Comparison of ENCODE assay signal across 8 cellular contexts in the genomic region with DNA sequence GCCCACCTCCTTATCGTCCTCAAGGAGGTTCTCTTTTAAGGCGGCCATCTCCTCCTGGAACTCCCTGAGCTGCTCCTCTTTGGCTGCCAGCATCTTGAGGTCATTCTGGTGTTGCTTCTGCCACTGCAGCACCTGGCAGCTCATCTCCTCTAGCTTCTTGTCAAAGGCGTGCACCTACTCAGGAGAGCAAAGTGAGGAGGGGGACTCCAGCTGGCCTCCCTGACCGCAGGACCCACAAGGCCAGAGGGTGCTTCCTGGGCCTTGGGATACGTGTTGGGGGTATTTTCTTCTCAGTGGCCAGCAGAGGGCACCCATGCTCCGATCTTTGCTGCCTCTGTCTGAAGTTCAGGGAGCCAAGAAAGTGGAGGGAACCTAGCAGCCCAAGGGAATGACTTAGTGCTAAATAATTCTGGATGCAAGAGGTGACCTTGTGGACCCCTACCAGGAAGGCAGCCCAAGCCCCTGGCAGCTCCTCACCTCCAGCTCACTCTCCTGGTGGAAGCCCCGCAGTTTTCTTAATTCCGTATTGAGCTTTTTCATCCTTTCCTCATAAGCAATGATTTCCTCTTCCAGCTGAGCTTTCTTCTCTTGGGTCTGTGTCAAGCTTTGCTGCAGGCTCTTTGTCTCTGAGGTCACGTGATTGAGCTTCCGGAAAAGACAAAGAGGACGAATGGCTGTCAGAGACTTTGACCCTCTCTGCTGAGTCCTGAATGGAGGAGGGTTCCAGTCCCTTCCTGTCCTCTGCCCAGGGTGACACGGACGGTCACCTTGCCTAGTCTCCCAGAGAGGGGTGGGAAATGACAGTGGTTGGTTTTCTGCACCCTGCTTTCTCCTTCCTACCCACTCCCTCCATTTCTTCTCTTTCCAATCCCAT. TPM values are rescaled to one million over a fixed set of nuclear protein-coding genes. Genes with fewer than 3 reads are reported as not detected.
DNase-seq lines count a peak whose midpoint lies in the region; ATAC-seq lines count a peak whose summit lies in the region.

No MANE protein-coding gene starts in this region.

- no peaks in the 10 kb centered on the region for H3K79me1 ChIP-seq in mesenchymal stem cell (replicated peaks; ENCODE audit: low read length, poor library complexity, severe bottlenecking)

- no peaks in the 10 kb centered on the region for H3K36me3 ChIP-seq in effector memory CD4-positive, alpha-beta T cell (ENCODE audit: control insufficient read depth, insufficient read depth, low read length)
- H3K36me3 ChIP-seq in mesenchymal stem cell (ENCODE audit: control insufficient read depth in 1 of 2, insufficient read depth in 2 of 2, low read depth in 1 of 2, low read length in 2 of 2): no peaks in the 10 kb centered on the region

- H3K27ac Mint-ChIP-seq in activated CD4-positive, alpha-beta memory T cell treated with anti-CD3 and anti-CD28 coated beads, Interleukin-2, amount 10 ng/mL, durations not matched to agents 7 days and 5 days: no peak overlapping the region

- H3K14ac ChIP-seq in mesenchymal stem cell (ENCODE audit: low read length in 2 of 2): no peak overlapping the region

- ATAC-seq in HG03280 (IDR thresholded peaks at IDR 0.05; ENCODE audit: unreplicated experiment) (peak; percentile 75), HG03520 (IDR thresholded peaks at IDR 0.05; ENCODE audit: unreplicated experiment) (no peak)

- H3K9me3 ChIP-seq in effector memory CD4-positive, alpha-beta T cell (ENCODE audit: control insufficient read depth, low read length): no peaks in the 10 kb centered on the region
- H3K9me3 ChIP-seq in mesenchymal stem cell (ENCODE audit: control insufficient read depth, low read length): no peaks in the 10 kb centered on the region

- no peak overlapping the region for H2BK5ac ChIP-seq in mesenchymal stem cell (ENCODE audit: low read depth, low read length, poor library complexity, severe bottlenecking)

- H2BK12ac ChIP-seq in mesenchymal stem cell (ENCODE audit: low read length in 2 of 2): no peak overlapping the region

- no peak overlapping the region for H3K27ac ChIP-seq in effector memory CD4-positive, alpha-beta T cell (ENCODE audit: insufficient read depth, low read length, poor library complexity, severe bottlenecking)
- no peak overlapping the region for H3K27ac ChIP-seq in mesenchymal stem cell (ENCODE audit: low read length, poor library complexity, severe bottlenecking)

- H4K91ac ChIP-seq in mesenchymal stem cell (ENCODE audit: low read length): no peak overlapping the region

- H3K18ac ChIP-seq in mesenchymal stem cell (ENCODE audit: low read depth in 1 of 2, low read length in 2 of 2): peak overlapping the region in 1 of 2 experiments; percentile 18

- peaks cover 4% of the 10 kb centered on the region for H3K27me3 Mint-ChIP-seq in activated CD4-positive, alpha-beta memory T cell treated with anti-CD3 and anti-CD28 coated beads, Interleukin-2, amount 10 ng/mL, durations not matched to agents 7 days and 5 days

- H2BK120ac ChIP-seq in mesenchymal stem cell (ENCODE audit: low read depth, low read length): no peak overlapping the region

- H3K4me3 Mint-ChIP-seq in activated CD4-positive, alpha-beta memory T cell treated with anti-CD3 and anti-CD28 coated beads, Interleukin-2, amount 10 ng/mL, durations not matched to agents 7 days and 5 days: no peak overlapping the region

- no peak overlapping the region for H2BK15ac ChIP-seq in mesenchymal stem cell (ENCODE audit: low read depth, poor library complexity, severe bottlenecking)

- H3K36me3 Mint-ChIP-seq in activated CD4-positive, alpha-beta memory T cell treated with anti-CD3 and anti-CD28 coated beads, Interleukin-2, amount 10 ng/mL, durations not matched to agents 7 days and 5 days (ENCODE audit: low read depth): no peaks in the 10 kb centered on the region

- H3K9me3 Mint-ChIP-seq in activated CD4-positive, alpha-beta memory T cell treated with anti-CD3 and anti-CD28 coated beads, Interleukin-2, amount 10 ng/mL, durations not matched to agents 7 days and 5 days: no peaks in the 10 kb centered on the region

- H3K27me3 ChIP-seq in effector memory CD4-positive, alpha-beta T cell (replicated peaks; ENCODE audit: control insufficient read depth, insufficient read depth, low read length, poor library complexity, severe bottlenecking): no peaks in the 10 kb centered on the region
- H3K27me3 ChIP-seq in mesenchymal stem cell (ENCODE audit: control insufficient read depth in 1 of 2, insufficient read depth in 1 of 2, low read length in 2 of 2): peaks cover 3% of the 10 kb centered on the region in 2 experiments

- no peak overlapping the region for H4K8ac ChIP-seq in mesenchymal stem cell (ENCODE audit: low read length)

- peak overlapping the region in 1 of 2 experiments; percentile 26 for H3K23ac ChIP-seq in mesenchymal stem cell (ENCODE audit: low read length in 2 of 2)

- peak; percentile 48 for DNase-seq in GM04504 (ENCODE audit: low read depth)
- peak; percentile 58 for DNase-seq in NCI-H69 (lab: John Stamatoyannopoulos, UW)
- DNase-seq in activated CD4-positive, alpha-beta memory T cell treated with anti-CD3 and anti-CD28 coated beads, Interleukin-2, amount 10 ng/mL, durations not matched to agents 7 days and 5 days: peak; percentile 68
- peak in 2 of 3 donors; percentile 9 to 39 for DNase-seq in effector memory CD4-positive, alpha-beta T cell
- DNase-seq in mesenchymal stem cell: peak; percentile 72
- DNase-seq in stimulated activated CD8-positive, alpha-beta memory T cell treated with anti-CD3 and anti-CD28 coated beads, Interleukin-15, amount 100 ng/mL, for 48 hours (ENCODE audit: low read depth in 2 of 2): peak; percentile 14 to 34

- no peaks in the 10 kb centered on the region for H3K4me1 Mint-ChIP-seq in activated CD4-positive, alpha-beta memory T cell treated with anti-CD3 and anti-CD28 coated beads, Interleukin-2, amount 10 ng/mL, durations not matched to agents 7 days and 5 days

- POLR2A ChIA-PET in activated CD4-positive, alpha-beta memory T cell treated with anti-CD3 and anti-CD28 coated beads, Interleukin-2, amount 10 ng/mL, durations not matched to agents 7 days and 5 days (lab: Charles Lee): no interaction called here

- no peak overlapping the region for H3K4ac ChIP-seq in mesenchymal stem cell (ENCODE audit: low read depth in 1 of 2, low read length in 2 of 2)

- H3K4me1 ChIP-seq in effector memory CD4-positive, alpha-beta T cell (ENCODE audit: control insufficient read depth, insufficient read depth, low read length, poor library complexity, severe bottlenecking): no peaks in the 10 kb centered on the region
- peaks cover 2% of the 10 kb centered on the region for H3K4me1 ChIP-seq in mesenchymal stem cell (ENCODE audit: control insufficient read depth, insufficient read depth, low read depth, low read length)

- H2AFZ ChIP-seq in mesenchymal stem cell (ENCODE audit: low read depth, low read length): no peak overlapping the region

- WGBS in mesenchymal stem cell: 57% methylated on average over 13 of the region's 13 CpGs

- no peak overlapping the region for H2AK5ac ChIP-seq in mesenchymal stem cell (ENCODE audit: low read length, severe bottlenecking)

- H3K9ac ChIP-seq in mesenchymal stem cell (ENCODE audit: low read length): peak overlapping the region; percentile 9

- CTCF ChIA-PET in activated CD4-positive, alpha-beta memory T cell treated with anti-CD3 and anti-CD28 coated beads, Interleukin-2, amount 10 ng/mL, durations not matched to agents 7 days and 5 days (lab: Charles Lee): interaction anchor here (0.6 to 3.1 kb wide), 17 partner anchors 9 to 1983 kb away, joined by 3 to 18 read pairs (median 3); partner anchors contain the start of gene PMFBP1

- no peak overlapping the region for H3K4me3 ChIP-seq in effector memory CD4-positive, alpha-beta T cell (ENCODE audit: insufficient read depth, low read depth, low read length, poor library complexity, severe bottlenecking)
- no peak overlapping the region for H3K4me3 ChIP-seq in mesenchymal stem cell (ENCODE audit: insufficient read depth in 1 of 2, low read depth in 1 of 2, low read length in 2 of 2)

- no peak overlapping the region for H3K4me2 ChIP-seq in mesenchymal stem cell (ENCODE audit: low read length, poor library complexity, severe bottlenecking)

RNA-seq across cellular contexts. Expression of gene DHX38, which starts 31.4 kb away (rescaled TPM):
- total RNA-seq in activated CD4-positive, alpha-beta memory T cell treated with anti-CD3 and anti-CD28 coated beads, Interleukin-2, amount 10 ng/mL, durations not matched to agents 7 days and 5 days: 10 to 100 TPM; 70.2 to 70.7 TPM
- polyA plus RNA-seq in mesenchymal stem cell (2013, experiment 1 of 2): 23.9 TPM
- polyA plus RNA-seq in mesenchymal stem cell (2013, experiment 2 of 2): 22.7 TPM

RNA-seq across cellular contexts. Expression of gene TXNL4B, which starts 31.6 kb away (rescaled TPM):
- total RNA-seq in activated CD4-positive, alpha-beta memory T cell treated with anti-CD3 and anti-CD28 coated beads, Interleukin-2, amount 10 ng/mL, durations not matched to agents 7 days and 5 days: 10 to 100 TPM; 15.3 to 16.2 TPM
- 4.8 TPM for polyA plus RNA-seq in mesenchymal stem cell (2013, experiment 1 of 2)
- 5.3 TPM for polyA plus RNA-seq in mesenchymal stem cell (2013, experiment 2 of 2)

RNA-seq across cellular contexts. Expression of gene PMFBP1, which starts 47.0 kb away (rescaled TPM):
- total RNA-seq in activated CD4-positive, alpha-beta memory T cell treated with anti-CD3 and anti-CD28 coated beads, Interleukin-2, amount 10 ng/mL, durations not matched to agents 7 days and 5 days: 1 to 10 TPM; 1.5 to 1.8 TPM
- polyA plus RNA-seq in mesenchymal stem cell (2013, experiment 1 of 2): 0.06 TPM
- 0.05 TPM for polyA plus RNA-seq in mesenchymal stem cell (2013, experiment 2 of 2)
